ENCODE assay signal across 1 cellular context in the genomic region with DNA sequence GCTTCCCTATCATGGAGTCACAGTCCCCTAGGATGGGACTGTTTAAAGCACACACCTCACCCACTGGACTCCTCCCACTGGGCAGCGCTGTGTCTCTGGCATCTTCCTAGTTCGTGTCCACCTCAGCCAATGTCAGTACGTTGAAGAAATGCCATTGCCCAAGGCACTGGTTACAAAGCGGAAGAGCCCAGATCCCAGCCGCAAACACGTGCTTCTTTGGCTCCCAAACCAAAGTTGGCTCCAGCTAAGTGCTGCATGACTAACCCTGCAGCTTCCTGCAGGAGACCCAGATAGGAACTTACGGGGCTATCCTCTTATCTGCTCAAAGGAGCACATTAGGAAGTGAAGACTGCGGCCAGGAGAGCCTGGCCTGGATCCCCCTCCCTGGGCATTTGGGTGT.
TF ChIP-seq lines count a peak whose summit lies in the region.

No MANE protein-coding gene starts in this region.

TF ChIP-seq in GM12878, 131 proteins besides CTCF, POLR2A, EP300 and RAD21 (continued from another document):
- TF ChIP-seq PRDM15 (CRISPR knock-in tag; IDR thresholded peaks at IDR 0.05) (no peak), ZNF274 (IDR thresholded peaks at IDR 0.05; ENCODE audit: insufficient read depth, insufficient read length) (no peak), CUX1 (IDR thresholded peaks at IDR 0.05; ENCODE audit: insufficient replicate concordance, low read depth, low read length) (no peak), MTA2 (IDR thresholded peaks at IDR 0.05; ENCODE audit: low read depth) (no peak), SMAD5 (IDR thresholded peaks at IDR 0.05; ENCODE audit: low read depth) (no peak)
